Comparison of ENCODE assay signal across 10 cellular contexts in the genomic region with DNA sequence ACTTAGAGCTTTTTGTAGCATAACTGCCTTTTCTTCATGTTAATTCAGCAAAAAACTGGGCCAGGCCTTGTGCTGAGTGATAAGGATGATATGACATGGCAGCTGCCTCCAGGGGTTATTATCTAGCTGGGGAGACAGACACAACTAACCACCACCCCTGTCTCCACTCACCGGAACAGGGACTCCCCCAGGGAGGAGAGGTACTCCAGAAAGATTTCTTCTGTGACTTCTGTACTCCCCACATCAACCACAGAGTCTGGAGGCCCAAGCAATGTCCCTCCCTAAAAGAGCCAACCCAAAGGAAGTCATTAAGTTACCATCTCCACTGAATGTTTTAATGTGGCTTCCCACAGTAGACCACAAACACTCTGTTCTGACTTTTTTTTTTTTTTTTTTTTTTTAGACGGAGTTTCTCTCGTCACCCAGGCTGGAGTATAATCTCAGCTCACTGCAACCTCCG. TPM values are rescaled to one million over a fixed set of nuclear protein-coding genes. Genes with fewer than 3 reads are reported as not detected.
A peak's percentile ranks its signal among the peaks of the same experiment; 100 is the strongest.
DNase-seq lines count a peak whose midpoint lies in the region; ATAC-seq and TF ChIP-seq lines count a peak whose summit lies in the region.
"Had no signal": no experiment of that assay in that cellular context is flagged by ENCODE, and none has a peak within 500 bp of the region (broad histone marks: within the 10 kb centered on the region; RNA-seq: fewer than 3 reads in every experiment).

No MANE protein-coding gene starts in this region.

- no peak overlapping the region for H3K4me2 ChIP-seq in H9 (ENCODE audit: insufficient read depth, insufficient read length, low read length)

- no peak overlapping the region for H3K9ac ChIP-seq in H9 (ENCODE audit: extremely low read depth, insufficient read length, low read length)

- H3K23ac ChIP-seq in H9 (ENCODE audit: insufficient read length, low read depth, low read length), result no peak overlapping the region

- no peaks in the 10 kb centered on the region for H3K9me3 Mint-ChIP-seq in activated CD8-positive, alpha-beta memory T cell treated with anti-CD3 and anti-CD28 coated beads, Interleukin-2, amount 10 ng/mL, durations not matched to agents 7 days and 5 days (ENCODE audit: low read depth)
- H3K9me3 Mint-ChIP-seq in H9, result no peaks in the 10 kb centered on the region

- H3K14ac ChIP-seq in H9 (ENCODE audit: insufficient read depth, low read length), result no peak overlapping the region

- H3K23me2 ChIP-seq in H9 (ENCODE audit: insufficient read length, low read depth, low read length, poor library complexity, severe bottlenecking), result no peaks in the 10 kb centered on the region

- H2AFZ ChIP-seq in H9 (ENCODE audit: low read length), result no peak overlapping the region

- no peaks in the 10 kb centered on the region for H4K20me1 ChIP-seq in H9 (ENCODE audit: control insufficient read depth, insufficient read depth, insufficient read length)

- peaks cover 47% of the 10 kb centered on the region for H3K4me1 Mint-ChIP-seq in activated CD8-positive, alpha-beta memory T cell treated with anti-CD3 and anti-CD28 coated beads, Interleukin-2, amount 10 ng/mL, durations not matched to agents 7 days and 5 days
- H3K4me1 Mint-ChIP-seq in H9, result no peaks in the 10 kb centered on the region

- no peak overlapping the region for H3K18ac ChIP-seq in H9 (ENCODE audit: insufficient read length, low read depth, low read length)

- no peaks in the 10 kb centered on the region for H3K4me1 ChIP-seq in H9 (ENCODE audit: insufficient read depth, low read length)

- H2BK15ac ChIP-seq in H9 (ENCODE audit: low read depth, low read length), result no peak overlapping the region

- H3T11ph ChIP-seq in H9 (ENCODE audit: low read length), result no peak overlapping the region

- peaks cover 62% of the 10 kb centered on the region for H3K36me3 Mint-ChIP-seq in activated CD8-positive, alpha-beta memory T cell treated with anti-CD3 and anti-CD28 coated beads, Interleukin-2, amount 10 ng/mL, durations not matched to agents 7 days and 5 days
- peaks cover 25 to 55% (median 44%) of the 10 kb centered on the region in 3 experiments; a peak in 6 of 7 replicates for H3K36me3 Mint-ChIP-seq in H9 (ENCODE audit: insufficient read depth in 1 of 3, low read depth in 3 of 3)

- H3K27ac ChIP-seq in H9 (ENCODE audit: insufficient read length, low read depth, low read length), result no peak overlapping the region
- H3K27ac ChIP-seq: heart left ventricle had no signal

- no peak overlapping the region for H3K4ac ChIP-seq in H9 (ENCODE audit: low read depth, low read length)

- peak; percentile 90 for DNase-seq in activated CD8-positive, alpha-beta memory T cell treated with anti-CD3 and anti-CD28 coated beads, Interleukin-2, amount 10 ng/mL, durations not matched to agents 7 days and 5 days
- DNase-seq in stimulated activated CD4-positive, alpha-beta T cell treated with anti-CD3 and anti-CD28 coated beads, Interleukin-1b, Interleukin-23, amount 100 ng/mL, for 24 hours (ENCODE audit: low read depth in 4 of 4, low spot score in 1 of 4), result peak in 3 of 4 experiments; percentile 14 to 63 (median 25)
- DNase-seq in H9, result no peak
- no peak for DNase-seq in EL
- DNase-seq in GM03348 (ENCODE audit: low spot score), result no peak
- no peak for DNase-seq in left colon
- DNase-seq: heart left ventricle had no signal

- CTCF ChIA-PET in activated CD8-positive, alpha-beta memory T cell treated with anti-CD3 and anti-CD28 coated beads, Interleukin-2, amount 10 ng/mL, durations not matched to agents 7 days and 5 days (lab: Charles Lee), result interaction anchor here (0.6 to 2.7 kb wide), 10 partner anchors 11 to 1173 kb away, joined by 3 to 13 read pairs (median 4); a partner anchor contains a TSS

- intact Hi-C loops in left colon (cut with DNase I, micrococcal nuclease), result no loop called here

- ATAC-seq in GM19023 (IDR thresholded peaks at IDR 0.05; ENCODE audit: unreplicated experiment), result peak; percentile 81
- peak; percentile 74 for ATAC-seq in HG03442 (IDR thresholded peaks at IDR 0.05; ENCODE audit: unreplicated experiment)
- ATAC-seq in activated CD8-positive, alpha-beta memory T cell treated with anti-CD3 and anti-CD28 coated beads, Interleukin-2, amount 10 ng/mL, durations not matched to agents 7 days and 5 days, result peak; percentile 95
- ATAC-seq in left colon, result no peak
- ATAC-seq: heart left ventricle had no signal

- peak overlapping the region; percentile 5 for H3K4me3 Mint-ChIP-seq in activated CD8-positive, alpha-beta memory T cell treated with anti-CD3 and anti-CD28 coated beads, Interleukin-2, amount 10 ng/mL, durations not matched to agents 7 days and 5 days
- no peak overlapping the region for H3K4me3 Mint-ChIP-seq in H9

- no peaks in the 10 kb centered on the region for H3K9me3 ChIP-seq in H9 (ENCODE audit: control insufficient read depth, low read depth, low read length)
- H3K9me3 ChIP-seq: heart left ventricle had no signal

- H4K8ac ChIP-seq in H9 (replicated peaks; ENCODE audit: insufficient read length, low read depth, low read length), result no peak overlapping the region

- H4K5ac ChIP-seq in H9 (ENCODE audit: insufficient read length, low read depth, low read length), result no peak overlapping the region

- no peak for TF ChIP-seq CTCF in H9 (conservative IDR thresholded peaks at IDR 0.05)

- H2BK20ac ChIP-seq in H9 (ENCODE audit: low read depth, low read length, poor library complexity, severe bottlenecking), result no peak overlapping the region

- H4K91ac ChIP-seq in H9 (ENCODE audit: insufficient read length, low read depth, low read length), result no peak overlapping the region

- no peaks in the 10 kb centered on the region for H3K27me3 ChIP-seq in H9 (ENCODE audit: insufficient read depth, low read length)
- H3K27me3 ChIP-seq: heart left ventricle had no signal

- no peaks in the 10 kb centered on the region for H3K27me3 Mint-ChIP-seq in activated CD8-positive, alpha-beta memory T cell treated with anti-CD3 and anti-CD28 coated beads, Interleukin-2, amount 10 ng/mL, durations not matched to agents 7 days and 5 days
- no peaks in the 10 kb centered on the region for H3K27me3 Mint-ChIP-seq in H9 (ENCODE audit: low read depth)

- H2AK5ac ChIP-seq in H9 (ENCODE audit: insufficient read length, low read length), result no peak overlapping the region

- no peaks in the 10 kb centered on the region for H3K79me2 ChIP-seq in H9 (ENCODE audit: insufficient read depth, low read length)

- WGBS in H9 (ENCODE audit: extremely low coverage, insufficient read length, low lambda C conversion rate), result no CpG with 5 or more reads among the region's 4 CpGs

- H2BK120ac ChIP-seq in H9 (ENCODE audit: low read depth, low read length, poor library complexity, severe bottlenecking), result no peak overlapping the region

- H3K56ac ChIP-seq in H9 (ENCODE audit: insufficient read length, low read depth, low read length), result no peak overlapping the region

- peak overlapping the region; percentile 79 for H3K27ac Mint-ChIP-seq in activated CD8-positive, alpha-beta memory T cell treated with anti-CD3 and anti-CD28 coated beads, Interleukin-2, amount 10 ng/mL, durations not matched to agents 7 days and 5 days
- H3K27ac Mint-ChIP-seq in H9, result no peak overlapping the region

- no peak overlapping the region for H2BK5ac ChIP-seq in H9 (ENCODE audit: insufficient read length, low read length)

- H2BK12ac ChIP-seq in H9 (ENCODE audit: insufficient read length, low read depth, low read length), result no peak overlapping the region

- H3K79me1 ChIP-seq in H9 (ENCODE audit: insufficient read depth, low read depth, low read length, poor library complexity, severe bottlenecking), result no peaks in the 10 kb centered on the region

RNA-seq across cellular contexts. Expression of a gene that starts 14.3 kb away (rescaled TPM):
- total RNA-seq in activated CD8-positive, alpha-beta memory T cell treated with anti-CD3 and anti-CD28 coated beads, Interleukin-2, amount 10 ng/mL, durations not matched to agents 7 days and 5 days, result 10 to 100 TPM; 40.4 to 50.0 TPM
- total RNA-seq in H9 (2021) (18.4 and 19.8 TPM in 2 replicates), left colon (10 to 100 TPM; 48.6 to 61.8 TPM)

RNA-seq across cellular contexts. Expression of a gene that starts 16.9 kb away (rescaled TPM):
- total RNA-seq in activated CD8-positive, alpha-beta memory T cell treated with anti-CD3 and anti-CD28 coated beads, Interleukin-2, amount 10 ng/mL, durations not matched to agents 7 days and 5 days, result 10 to 100 TPM; 52.7 to 64.9 TPM
- 28.3 and 30.2 TPM in 2 replicates for total RNA-seq in H9 (2021)
- total RNA-seq in left colon, result 10 to 100 TPM; 24.5 to 25.2 TPM

RNA-seq across cellular contexts. Expression of a gene that starts 17.2 kb away (rescaled TPM):
- total RNA-seq in activated CD8-positive, alpha-beta memory T cell treated with anti-CD3 and anti-CD28 coated beads, Interleukin-2, amount 10 ng/mL, durations not matched to agents 7 days and 5 days, result 100 to 1,000 TPM; 274 to 359 TPM
- total RNA-seq in H9 (2021) (461 and 466 TPM in 2 replicates), left colon (100 to 1,000 TPM; 164 to 173 TPM)

RNA-seq across cellular contexts. Expression of a gene that starts 43.1 kb away (rescaled TPM):
- total RNA-seq in activated CD8-positive, alpha-beta memory T cell treated with anti-CD3 and anti-CD28 coated beads, Interleukin-2, amount 10 ng/mL, durations not matched to agents 7 days and 5 days, result not detected
- total RNA-seq in H9 (2021), result 1.0 and 1.2 TPM in 2 replicates
- 1 to 10 TPM in 1 of 2 donors, under 1 TPM in 1; 0.37 to 2.0 TPM for total RNA-seq in left colon
- total RNA-seq: SK-MEL-5 had no signal

RNA-seq across cellular contexts. Expression of a gene that starts 59.6 kb away (rescaled TPM):
- total RNA-seq in activated CD8-positive, alpha-beta memory T cell treated with anti-CD3 and anti-CD28 coated beads, Interleukin-2, amount 10 ng/mL, durations not matched to agents 7 days and 5 days, result 10 to 100 TPM; 32.4 to 43.7 TPM
- total RNA-seq in H9 (2021), result 63.6 and 68.2 TPM in 2 replicates
- total RNA-seq in left colon, result 10 to 100 TPM; 10.9 to 15.9 TPM

Comparison
In these comparisons a context has a peak if more than half of its experiments do, and no peak if none do; other contexts are left out.
1. DNase-seq: peak in activated CD8-positive, alpha-beta memory T cell treated with anti-CD3 and anti-CD28 coated beads, Interleukin-2, amount 10 ng/mL, durations not matched to agents 7 days and 5 days (single experiment) and stimulated activated CD4-positive, alpha-beta T cell treated with anti-CD3 and anti-CD28 coated beads, Interleukin-1b, Interleukin-23, amount 100 ng/mL, for 24 hours (3 of 4); none in H9 (single experiment), EL (single experiment), GM03348 (single experiment) and left colon (0 of 2).